ENCODE assay signal across 14 cellular contexts in genomic region chr3:53729618-53730017, GRCh38.
DNase-seq lines count a peak whose midpoint lies in the region; ATAC-seq and TF ChIP-seq lines count a peak whose summit lies in the region.
"Had no signal": no experiment of that assay in that cellular context is flagged by ENCODE, and none has a peak within 500 bp of the region (broad histone marks: within the 10 kb centered on the region; RNA-seq: fewer than 3 reads in every experiment).

No MANE protein-coding gene starts in this region.

- no peak overlapping the region for H4K8ac ChIP-seq in mesendoderm (ENCODE audit: low read depth, low read length)

- H2BK15ac ChIP-seq in mesendoderm (replicated peaks; ENCODE audit: low read depth) = no peak overlapping the region

- H3K9ac ChIP-seq in mesendoderm (ENCODE audit: low read length) = no peak overlapping the region

- H2BK5ac ChIP-seq in mesendoderm (ENCODE audit: low read length) = no peak overlapping the region

- no peak overlapping the region for H3K23ac ChIP-seq in mesendoderm (ENCODE audit: low read length)

- no peak overlapping the region for H3K27ac ChIP-seq in mesendoderm (ENCODE audit: low read depth, low read length)

- H3K79me1 ChIP-seq in mesendoderm (ENCODE audit: low read length) = no peaks in the 10 kb centered on the region

- DNase-seq in SW480 (ENCODE audit: low spot score) = peak; percentile 33
- peak; percentile 63 for DNase-seq in left lobe of liver (ENCODE audit: low spot score)
- DNase-seq in mesendoderm = no peak
- DNase-seq in GM19240 (ENCODE audit: insufficient read length, low spot score) = no peak
- DNase-seq in putamen (ENCODE audit: low spot score) = no peak
- DNase-seq: activated CD4-positive, alpha-beta memory T cell treated with anti-CD3 and anti-CD28 coated beads for 36 hours; activated naive CD8-positive, alpha-beta T cell treated with anti-CD3 and anti-CD28 coated beads, Interleukin-2, amount 10 ng/mL, durations not matched to agents 7 days and 5 days; Calu3; NCI-H1048; NCI-H524 had no signal

- no peak overlapping the region for H3K4ac ChIP-seq in mesendoderm (ENCODE audit: low read depth, low read length)

- H2AK5ac ChIP-seq in mesendoderm (ENCODE audit: low read length) = no peak overlapping the region

- peak; percentile 36; the same call in 2 of the 3 replicates for TF ChIP-seq CTCF in GM12872 (IDR thresholded peaks at IDR 0.05; ENCODE audit: insufficient read depth, low read depth, low read length)

- no peaks in the 10 kb centered on the region for H3K79me2 ChIP-seq in mesendoderm (ENCODE audit: control insufficient read depth, insufficient read depth, low read length)

- no peak overlapping the region for H3K4me3 ChIP-seq in mesendoderm (ENCODE audit: low read length)

- H3K56ac ChIP-seq in mesendoderm (ENCODE audit: low read length) = no peak overlapping the region

- ATAC-seq in GM21367 (IDR thresholded peaks at IDR 0.05; ENCODE audit: unreplicated experiment) = peak; percentile 59
- ATAC-seq in left lobe of liver = peak; percentile 96
- no peak for ATAC-seq in GM21447 (IDR thresholded peaks at IDR 0.05; ENCODE audit: unreplicated experiment)
- ATAC-seq: sciatic nerve had no signal

- WGBS in mesendoderm (ENCODE audit: extremely low coverage, insufficient coverage, low lambda C conversion rate) = no CpG with 5 or more reads among the region's 2 CpGs

- no peaks in the 10 kb centered on the region for H3K4me1 ChIP-seq in mesendoderm (ENCODE audit: control insufficient read depth, low read depth, low read length)

- no peak overlapping the region for H4K5ac ChIP-seq in mesendoderm (ENCODE audit: low read length)

- H2BK120ac ChIP-seq in mesendoderm (ENCODE audit: low read depth, low read length) = no peak overlapping the region

- H3K27me3 ChIP-seq in mesendoderm (ENCODE audit: insufficient read depth, low read length, poor library complexity) = no peaks in the 10 kb centered on the region

- no peaks in the 10 kb centered on the region for H3K36me3 ChIP-seq in mesendoderm (ENCODE audit: control insufficient read depth, insufficient read depth, low read length)

- no peak overlapping the region for H3K18ac ChIP-seq in mesendoderm (ENCODE audit: low read length)

- H3K4me2 ChIP-seq in mesendoderm (ENCODE audit: low read length) = no peak overlapping the region

Comparison
In these comparisons a context has a peak if more than half of its experiments do, and no peak if none do; other contexts are left out.
1. DNase-seq: peak in SW480 (single experiment) and left lobe of liver (single experiment); none in mesendoderm (single experiment), GM19240 (single experiment) and putamen (single experiment).